ENCODE assay signal across 9 cellular contexts in the genomic region with DNA sequence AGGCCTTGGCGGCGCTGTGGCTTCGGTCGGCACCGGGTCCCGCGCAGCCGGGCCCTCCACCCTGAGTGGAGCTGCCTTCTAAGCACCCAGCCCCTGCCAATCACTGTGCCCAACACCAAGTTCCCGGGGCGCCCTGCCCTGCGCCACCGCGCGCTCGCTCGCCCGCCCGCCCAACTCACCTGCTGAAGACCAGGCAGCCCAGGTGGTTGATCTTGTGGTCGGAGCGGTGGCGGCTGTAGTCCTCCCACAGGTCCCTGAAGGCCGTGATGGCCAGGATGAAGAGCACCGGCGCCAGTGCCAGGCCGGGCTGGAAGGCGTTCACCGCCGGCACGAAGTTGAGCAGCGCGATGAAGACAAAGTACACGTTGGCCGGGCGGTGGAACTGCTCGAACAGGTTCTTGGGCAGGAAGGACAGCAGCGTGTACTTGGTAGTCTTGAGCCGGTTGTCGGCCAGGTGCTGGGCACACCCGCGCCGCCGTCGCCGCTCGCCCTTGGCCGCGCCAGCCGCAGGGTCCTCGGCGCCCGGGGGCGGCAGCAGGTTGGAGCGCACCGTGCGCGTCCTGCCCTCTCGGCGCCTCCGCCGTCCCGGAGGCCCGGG. TPM values are rescaled to one million over a fixed set of nuclear protein-coding genes. Genes with fewer than 3 reads are reported as not detected.
A peak's percentile ranks its signal among the peaks of the same experiment; 100 is the strongest.
DNase-seq lines count a peak whose midpoint lies in the region; ATAC-seq lines count a peak whose summit lies in the region.
"Had no signal": no experiment of that assay in that cellular context is flagged by ENCODE, and none has a peak within 500 bp of the region (broad histone marks: within the 10 kb centered on the region; RNA-seq: fewer than 3 reads in every experiment).

No MANE protein-coding gene starts in this region.

- H3K4me3 ChIP-seq in HUES6 (ENCODE audit: low read depth, low read length) (peak overlapping the region; percentile 71), rectal smooth muscle tissue (ENCODE audit: low read length) (peak overlapping the region; percentile 85)

- DNase-seq in activated T-helper 1 cell treated with anti-CD3 and anti-CD28 coated beads, Interleukin-12 subunit alpha, Interleukin-12 subunit beta, Interleukin-2, Interleukin-4 antibody, amounts not matched to agents 30 ng/mL and 10 ng/mL and 1 ng/mL, durations not matched to agents 14 hours and 24 hours and 36 hours (ENCODE audit: low spot score), result peak; percentile 38
- DNase-seq in Right ventricle myocardium superior, result no peak
- no peak for DNase-seq in SIG-M5 (lab: John Stamatoyannopoulos, UW)
- DNase-seq in MV-4-11 (lab: John Stamatoyannopoulos, UW), result no peak
- no peak for DNase-seq in NCI-H82 treated with DMSO at 0.1 percent for 48 hours (lab: John Stamatoyannopoulos, UW; ENCODE audit: unreplicated experiment)

- ATAC-seq in Right ventricle myocardium superior (ENCODE audit: poor library complexity) (peak; percentile 39), GM19395 (IDR thresholded peaks at IDR 0.05; ENCODE audit: unreplicated experiment) (no peak)

- H3K9me3 ChIP-seq in HUES6 (ENCODE audit: control insufficient read depth, insufficient read depth, low read depth, low read length), result no peaks in the 10 kb centered on the region

- H3K4me1 ChIP-seq in HUES6 (ENCODE audit: control insufficient read depth, insufficient read depth, low read length) (peaks cover 17% of the 10 kb centered on the region), rectal smooth muscle tissue (ENCODE audit: control insufficient read depth, insufficient read depth, low read length) (peaks cover 29% of the 10 kb centered on the region)

- H3K4me3 Mint-ChIP-seq in activated T-helper 1 cell treated with anti-CD3 and anti-CD28 coated beads, Interleukin-12 subunit alpha, Interleukin-12 subunit beta, Interleukin-2, Interleukin-4 antibody, amounts not matched to agents 30 ng/mL and 10 ng/mL and 1 ng/mL, durations not matched to agents 14 hours and 24 hours and 36 hours, result peak overlapping the region; percentile 95

- H3K4me1 Mint-ChIP-seq in activated T-helper 1 cell treated with anti-CD3 and anti-CD28 coated beads, Interleukin-12 subunit alpha, Interleukin-12 subunit beta, Interleukin-2, Interleukin-4 antibody, amounts not matched to agents 30 ng/mL and 10 ng/mL and 1 ng/mL, durations not matched to agents 14 hours and 24 hours and 36 hours (ENCODE audit: low read depth), result peaks cover 59% of the 10 kb centered on the region

- peaks cover 35% of the 10 kb centered on the region for H3K36me3 Mint-ChIP-seq in activated T-helper 1 cell treated with anti-CD3 and anti-CD28 coated beads, Interleukin-12 subunit alpha, Interleukin-12 subunit beta, Interleukin-2, Interleukin-4 antibody, amounts not matched to agents 30 ng/mL and 10 ng/mL and 1 ng/mL, durations not matched to agents 14 hours and 24 hours and 36 hours (ENCODE audit: low read depth)

- H3K27ac ChIP-seq in HUES6 (ENCODE audit: low read depth, low read length), result no peak overlapping the region
- H3K27ac ChIP-seq in rectal smooth muscle tissue (ENCODE audit: low read depth, low read length), result peak overlapping the region; percentile 89

- intact Hi-C loops in activated T-helper 1 cell treated with anti-CD3 and anti-CD28 coated beads, Interleukin-12 subunit alpha, Interleukin-12 subunit beta, Interleukin-2, Interleukin-4 antibody, amounts not matched to agents 30 ng/mL and 10 ng/mL and 1 ng/mL, durations not matched to agents 14 hours and 24 hours and 36 hours (cut with micrococcal nuclease), result loop anchor here (1.0 to 5.0 kb wide), 3 partner anchors 30 to 424 kb away; partner anchors contain the start of gene UBE3A
- intact Hi-C loops in Right ventricle myocardium superior (cut with DNase I), result no loop called here

- peaks cover 9% of the 10 kb centered on the region for H3K27me3 Mint-ChIP-seq in activated T-helper 1 cell treated with anti-CD3 and anti-CD28 coated beads, Interleukin-12 subunit alpha, Interleukin-12 subunit beta, Interleukin-2, Interleukin-4 antibody, amounts not matched to agents 30 ng/mL and 10 ng/mL and 1 ng/mL, durations not matched to agents 14 hours and 24 hours and 36 hours (ENCODE audit: insufficient read depth)

- H3K27ac Mint-ChIP-seq in activated T-helper 1 cell treated with anti-CD3 and anti-CD28 coated beads, Interleukin-12 subunit alpha, Interleukin-12 subunit beta, Interleukin-2, Interleukin-4 antibody, amounts not matched to agents 30 ng/mL and 10 ng/mL and 1 ng/mL, durations not matched to agents 14 hours and 24 hours and 36 hours, result peak overlapping the region; percentile 91

- H3K27me3 ChIP-seq in HUES6 (ENCODE audit: control insufficient read depth, insufficient read depth, low read length) (peaks cover 75% of the 10 kb centered on the region), rectal smooth muscle tissue (ENCODE audit: control insufficient read depth, insufficient read depth, low read length) (no peaks in the 10 kb centered on the region)

- no peaks in the 10 kb centered on the region for H3K36me3 ChIP-seq in HUES6 (ENCODE audit: control insufficient read depth, insufficient read depth, low read length)
- no peaks in the 10 kb centered on the region for H3K36me3 ChIP-seq in rectal smooth muscle tissue (ENCODE audit: control insufficient read depth, insufficient read depth, low read length)

- H3K9ac ChIP-seq in HUES6 (ENCODE audit: low read length) (peak overlapping the region; percentile 13), rectal smooth muscle tissue (ENCODE audit: low read length) (peak overlapping the region; percentile 83)

- no peaks in the 10 kb centered on the region for H3K9me3 Mint-ChIP-seq in activated T-helper 1 cell treated with anti-CD3 and anti-CD28 coated beads, Interleukin-12 subunit alpha, Interleukin-12 subunit beta, Interleukin-2, Interleukin-4 antibody, amounts not matched to agents 30 ng/mL and 10 ng/mL and 1 ng/mL, durations not matched to agents 14 hours and 24 hours and 36 hours

RNA-seq across cellular contexts. Expression of gene ATP10A, which starts 0.6 kb away (rescaled TPM):
- total RNA-seq in activated T-helper 1 cell treated with anti-CD3 and anti-CD28 coated beads, Interleukin-12 subunit alpha, Interleukin-12 subunit beta, Interleukin-2, Interleukin-4 antibody, amounts not matched to agents 30 ng/mL and 10 ng/mL and 1 ng/mL, durations not matched to agents 14 hours and 24 hours and 36 hours, result 42.8 and 47.9 TPM in 2 replicates
- total RNA-seq in Right ventricle myocardium superior, result 0.75 TPM
- total RNA-seq: M059J had no signal

Comparison
In these comparisons a context has a peak if more than half of its experiments do, and no peak if none do; other contexts are left out.
1. RNA of gene ATP10A, which starts 0.6 kb away (total RNA-seq): 42.8 to 47.9 TPM in activated T-helper 1 cell treated with anti-CD3 and anti-CD28 coated beads, Interleukin-12 subunit alpha, Interleukin-12 subunit beta, Interleukin-2, Interleukin-4 antibody, amounts not matched to agents 30 ng/mL and 10 ng/mL and 1 ng/mL, durations not matched to agents 14 hours and 24 hours and 36 hours; 0.75 TPM in Right ventricle myocardium superior (single experiment); every median in the first group is over 10 times any median in the second.